8 cellular contexts compared by ENCODE assay signal in the genomic region with DNA sequence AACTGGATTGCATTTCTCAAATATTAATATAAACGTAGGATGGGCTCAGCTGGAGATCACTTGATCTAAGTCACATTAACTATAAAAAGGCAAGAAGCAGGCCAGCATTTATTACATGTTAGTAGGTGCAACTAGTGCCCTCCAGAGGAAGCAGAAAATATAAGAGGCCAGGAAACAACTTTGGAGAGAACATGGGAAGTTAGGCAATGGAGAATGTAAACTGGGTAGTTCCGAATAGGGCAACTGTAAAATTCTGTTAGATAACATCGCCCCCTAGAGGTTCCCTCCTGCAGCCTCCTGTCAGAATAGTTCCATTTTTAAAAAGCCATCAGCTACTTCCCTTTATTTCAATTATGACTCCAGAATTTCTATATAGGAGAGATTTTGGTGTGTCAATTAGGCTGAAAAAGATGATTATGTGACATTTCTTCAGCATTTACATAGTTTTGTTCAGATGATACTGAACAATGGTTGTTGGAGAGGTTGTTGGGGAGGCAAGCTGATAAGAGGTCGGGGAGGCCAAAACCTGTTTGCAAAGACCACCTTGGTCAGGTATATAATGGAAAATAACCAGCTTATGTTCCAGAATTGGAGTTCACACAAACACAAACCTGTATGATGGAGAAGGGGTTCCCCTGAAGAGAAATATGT. TPM values are rescaled to one million over a fixed set of nuclear protein-coding genes. Genes with fewer than 3 reads are reported as not detected.
DNase-seq lines count a peak whose midpoint lies in the region; ATAC-seq, FAIRE-seq and TF ChIP-seq lines count a peak whose summit lies in the region.

No MANE protein-coding gene starts in this region.

- H3K4me1 ChIP-seq in endothelial cell of umbilical vein (ENCODE audit: control insufficient read depth, extremely low read depth, insufficient read depth, low read length): no peaks in the 10 kb centered on the region
- H3K4me1 ChIP-seq in mucosa of descending colon (ENCODE audit: low read depth): no peaks in the 10 kb centered on the region
- H3K4me1 ChIP-seq in stomach: peaks cover 0 to 12% (median 7%) of the 10 kb centered on the region in 4 donors

- WGBS in stomach, 5 donors: 22 to 28% (median 27%) methylated on average over 4 of the region's 4 CpGs

- H3K27ac Mint-ChIP-seq in activated CD4-positive, alpha-beta T cell treated with anti-CD3 and anti-CD28 coated beads, Interleukin-2, amount 10 ng/mL, durations not matched to agents 7 days and 5 days: no peak overlapping the region

- TF ChIP-seq CTCF in HL-60 (IDR thresholded peaks at IDR 0.05; ENCODE audit: insufficient read depth, low read length) (peak; percentile 79), endothelial cell of umbilical vein (IDR thresholded peaks at IDR 0.05; ENCODE audit: extremely low read depth in 1 of 2, insufficient read depth in 1 of 2, low read depth in 1 of 2, low read length in 2 of 2) (peak; percentile 72 to 73), mucosa of descending colon (IDR thresholded peaks at IDR 0.05) (peak; percentile 64), stomach (IDR thresholded peaks at IDR 0.05) (peak in 5 of 7 experiments; percentile 75 to 86 (median 79))

- no peak for TF ChIP-seq EP300 in stomach (IDR thresholded peaks at IDR 0.05)

- CTCF ChIA-PET in activated CD4-positive, alpha-beta T cell treated with anti-CD3 and anti-CD28 coated beads, Interleukin-2, amount 10 ng/mL, durations not matched to agents 7 days and 5 days (lab: Charles Lee): interaction anchor here (0.5 to 2.7 kb wide), 21 partner anchors 10 to 398 kb away, joined by 3 to 9 read pairs (median 3); a partner anchor contains a TSS
- CTCF ChIA-PET in endothelial cell of umbilical vein (lab: Charles Lee): interaction anchor here (0.6 to 3.1 kb wide), 45 partner anchors 10 to 967 kb away, joined by 3 to 34 read pairs (median 4); a partner anchor contains a TSS

- no peaks in the 10 kb centered on the region for H3K9me1 ChIP-seq in endothelial cell of umbilical vein (replicated peaks; ENCODE audit: control insufficient read depth, extremely low read depth, insufficient read depth, low read length)

- H3K36me3 Mint-ChIP-seq in activated CD4-positive, alpha-beta T cell treated with anti-CD3 and anti-CD28 coated beads, Interleukin-2, amount 10 ng/mL, durations not matched to agents 7 days and 5 days (ENCODE audit: low read depth): peaks cover 23% of the 10 kb centered on the region

- H3K27ac ChIP-seq in HL-60 (replicated peaks) (no peak overlapping the region), endothelial cell of umbilical vein (ENCODE audit: insufficient read depth, low read depth, low read length) (no peak overlapping the region), stomach (no peak overlapping the region)

- H3K36me3 ChIP-seq in endothelial cell of umbilical vein (ENCODE audit: control insufficient read depth in 2 of 2, extremely low read depth in 1 of 2, insufficient read depth in 2 of 2, low read length in 2 of 2): no peaks in the 10 kb centered on the region
- no peaks in the 10 kb centered on the region for H3K36me3 ChIP-seq in mucosa of descending colon (ENCODE audit: low read depth)
- peaks cover 0 to 20% (median 17%) of the 10 kb centered on the region in 4 donors for H3K36me3 ChIP-seq in stomach

- H3K27me3 Mint-ChIP-seq in activated CD4-positive, alpha-beta T cell treated with anti-CD3 and anti-CD28 coated beads, Interleukin-2, amount 10 ng/mL, durations not matched to agents 7 days and 5 days: no peaks in the 10 kb centered on the region

- peak; percentile 97 for ATAC-seq in mucosa of descending colon

- H3K9ac ChIP-seq in endothelial cell of umbilical vein (replicated peaks; ENCODE audit: extremely low read depth, insufficient read depth, low read length): no peak overlapping the region

- H3K4me3 ChIP-seq in HL-60 (replicated peaks; ENCODE audit: insufficient read depth, low read length) (no peak overlapping the region), endothelial cell of umbilical vein (replicated peaks in 1 of 3; ENCODE audit: insufficient read depth in 1 of 3, low read depth in 1 of 3, low read length in 3 of 3) (no peak overlapping the region), mucosa of descending colon (no peak overlapping the region), stomach (no peak overlapping the region)

- H3K4me1 Mint-ChIP-seq in activated CD4-positive, alpha-beta T cell treated with anti-CD3 and anti-CD28 coated beads, Interleukin-2, amount 10 ng/mL, durations not matched to agents 7 days and 5 days: peaks cover 30% of the 10 kb centered on the region

- H3K4me2 ChIP-seq in endothelial cell of umbilical vein (ENCODE audit: insufficient read depth, low read length): no peak overlapping the region

- no peaks in the 10 kb centered on the region for H4K20me1 ChIP-seq in endothelial cell of umbilical vein (replicated peaks; ENCODE audit: control insufficient read depth, extremely low read depth, insufficient read depth, low read length)

- H3K27me3 ChIP-seq in HL-60 (ENCODE audit: insufficient read depth, poor library complexity, severe bottlenecking): no peaks in the 10 kb centered on the region
- no peaks in the 10 kb centered on the region for H3K27me3 ChIP-seq in endothelial cell of umbilical vein (ENCODE audit: control insufficient read depth in 2 of 2, insufficient read depth in 2 of 2, low read length in 2 of 2)
- H3K27me3 ChIP-seq in stomach: no peaks in the 10 kb centered on the region

- no peaks in the 10 kb centered on the region for H3K79me2 ChIP-seq in endothelial cell of umbilical vein (ENCODE audit: control insufficient read depth, insufficient read depth, low read length)

- no peaks in the 10 kb centered on the region for H3K9me3 ChIP-seq in endothelial cell of umbilical vein (replicated peaks; ENCODE audit: control insufficient read depth, insufficient read depth, low read length)
- no peaks in the 10 kb centered on the region for H3K9me3 ChIP-seq in mucosa of descending colon
- no peaks in the 10 kb centered on the region for H3K9me3 ChIP-seq in stomach

- POLR2A ChIA-PET in activated CD4-positive, alpha-beta T cell treated with anti-CD3 and anti-CD28 coated beads, Interleukin-2, amount 10 ng/mL, durations not matched to agents 7 days and 5 days (lab: Charles Lee): no interaction called here
- POLR2A ChIA-PET in endothelial cell of umbilical vein (lab: Charles Lee): no interaction called here

- intact Hi-C loops in endothelial cell of umbilical vein (cut with micrococcal nuclease) (loop anchor here (1.0 to 10.0 kb wide), 7 partner anchors 83 to 485 kb away; no protein-coding TSS in a partner anchor), mucosa of descending colon (cut with DNase I, micrococcal nuclease) (loop anchor here in 1 of 2 donors (10.0 kb wide), 1 partner anchor 95 kb away; a partner anchor contains a TSS), stomach (cut with DNase I; ENCODE audit: low total_unique reads) (no loop called here)

- dilution Hi-C loops in endothelial cell of umbilical vein (cut with MboI; ENCODE audit: extremely low pct_ligation_motif_present, low sequenced_read_pairs): no loop called here

- TF ChIP-seq POLR2A in endothelial cell of umbilical vein (IDR thresholded peaks at IDR 0.05; ENCODE audit: low read depth, low read length) (no peak), stomach (IDR thresholded peaks at IDR 0.05) (no peak)

- no peak overlapping the region for H3K4me3 Mint-ChIP-seq in activated CD4-positive, alpha-beta T cell treated with anti-CD3 and anti-CD28 coated beads, Interleukin-2, amount 10 ng/mL, durations not matched to agents 7 days and 5 days

- no TSS peak for BruUV-seq in endothelial cell of umbilical vein (replicated peaks; lab: Mats Ljungman, UMichigan)

- no peak overlapping the region for H2AFZ ChIP-seq in endothelial cell of umbilical vein (ENCODE audit: low read depth, low read length)

- FAIRE-seq in GM19239 (lab: Jason Lieb, UNC) (peak; percentile 77), endothelial cell of umbilical vein (lab: Jason Lieb, UNC) (peak; percentile 94)

- peak; percentile 89 for DNase-seq in CD1c-positive myeloid dendritic cell (ENCODE audit: extremely low spot score)
- peak; percentile 36 for DNase-seq in GM19239 (ENCODE audit: insufficient read length, low spot score)
- peak; percentile 84 to 87 for DNase-seq in HL-60 (ENCODE audit: low read depth in 1 of 2, low spot score in 1 of 2)
- peak; percentile 93 for DNase-seq in NCI-H526 treated with DMSO at 0.1 percent for 48 hours (lab: John Stamatoyannopoulos, UW)
- DNase-seq in activated CD4-positive, alpha-beta T cell treated with anti-CD3 and anti-CD28 coated beads, Interleukin-2, amount 10 ng/mL, durations not matched to agents 7 days and 5 days: peak; percentile 64
- DNase-seq in endothelial cell of umbilical vein (ENCODE audit: low read depth, low spot score): peak; percentile 81
- peak in 1 of 3 donors; percentile 81 for DNase-seq in mucosa of descending colon
- DNase-seq in stomach: peak; percentile 53

- no peaks in the 10 kb centered on the region for H3K9me3 Mint-ChIP-seq in activated CD4-positive, alpha-beta T cell treated with anti-CD3 and anti-CD28 coated beads, Interleukin-2, amount 10 ng/mL, durations not matched to agents 7 days and 5 days

TF ChIP-seq in endothelial cell of umbilical vein, 7 proteins besides CTCF, POLR2A, EP300 and RAD21 (continues in another document):
- TF ChIP-seq JUN (IDR thresholded peaks at IDR 0.05; ENCODE audit: borderline replicate concordance, insufficient read depth, insufficient read length, low read depth) (no peak), MYC (IDR thresholded peaks at IDR 0.05; ENCODE audit: low read depth, low read length) (no peak), POLR2AphosphoS5 (IDR thresholded peaks at IDR 0.05; ENCODE audit: insufficient read depth, low read depth, low read length) (no peak)
- TF ChIP-seq, protein P1, sequence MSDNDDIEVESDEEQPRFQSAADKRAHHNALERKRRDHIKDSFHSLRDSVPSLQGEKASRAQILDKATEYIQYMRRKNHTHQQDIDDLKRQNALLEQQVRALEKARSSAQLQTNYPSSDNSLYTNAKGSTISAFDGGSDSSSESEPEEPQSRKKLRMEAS (IDR thresholded peaks at IDR 0.05; ENCODE audit: insufficient read depth, insufficient read length): no peak

RNA-seq across cellular contexts. Expression of a gene that starts 22.4 kb away (rescaled TPM):
- 10 to 100 TPM; 15.1 to 16.4 TPM for total RNA-seq in activated CD4-positive, alpha-beta T cell treated with anti-CD3 and anti-CD28 coated beads, Interleukin-2, amount 10 ng/mL, durations not matched to agents 7 days and 5 days
- total RNA-seq in endothelial cell of umbilical vein: 0.95 and 1.8 TPM in 2 replicates
- polyA plus RNA-seq in endothelial cell of umbilical vein: 1.2 and 1.4 TPM in 2 replicates
- polyA plus RNA-seq in endothelial cell of umbilical vein (2011; cell fraction: cytosol; rRNA removed): 0.66 and 0.79 TPM in 2 replicates
- polyA plus RNA-seq in endothelial cell of umbilical vein (2011; cell fraction: nucleus; rRNA removed): 1.3 and 1.5 TPM in 2 replicates
- polyA plus RNA-seq in endothelial cell of umbilical vein (2012): 0.23 TPM in 2 replicates
- 1.1 and 1.9 TPM in 2 replicates for polyA minus RNA-seq in endothelial cell of umbilical vein
- not detected for polyA minus RNA-seq in endothelial cell of umbilical vein (2011; cell fraction: cytosol; rRNA and poly(A)+ RNA removed)
- polyA minus RNA-seq in endothelial cell of umbilical vein (2011; cell fraction: nucleus; rRNA and poly(A)+ RNA removed): 0.38 and 0.43 TPM in 2 replicates
- total RNA-seq in mucosa of descending colon: 100 to 1,000 TPM in 1 of 3 donors, 10 to 100 TPM in 2; 44.1 to 108 (median 91.1) TPM
- total RNA-seq in stomach: 10 to 100 TPM in 1 of 5 donors, 1 to 10 TPM in 2, under 1 TPM in 1, not detected in 1; 0.45 to 23.3 (median 7.4) TPM
- polyA plus RNA-seq in stomach: 10 to 100 TPM in 1 of 3 donors, 1 to 10 TPM in 2; 7.1 to 11.0 (median 8.9) TPM
